24 cellular contexts compared by ENCODE assay signal in the genomic region with DNA sequence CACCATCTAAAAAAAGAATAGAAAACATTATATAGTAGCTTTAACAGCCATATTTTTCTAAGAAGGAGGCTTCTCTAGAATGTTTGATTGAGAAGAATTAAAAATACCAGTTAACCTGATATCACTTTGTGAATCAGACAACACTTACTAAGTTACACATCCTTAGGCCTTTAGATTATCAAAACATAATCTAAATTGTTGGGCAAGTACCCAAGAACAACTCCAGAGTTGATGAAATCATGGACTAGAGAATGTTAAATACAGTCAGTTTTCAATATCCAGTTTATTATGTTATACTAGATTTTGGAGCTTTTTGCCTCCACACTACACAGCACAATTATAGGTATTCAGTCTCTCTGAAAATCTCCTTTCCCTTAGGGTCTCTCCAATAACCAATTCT. TPM values are rescaled to one million over a fixed set of nuclear protein-coding genes. Genes with fewer than 3 reads are reported as not detected.
"Had no signal": no experiment of that assay in that cellular context is flagged by ENCODE, and none has a peak within 500 bp of the region (broad histone marks: within the 10 kb centered on the region; RNA-seq: fewer than 3 reads in every experiment).

No MANE protein-coding gene starts in this region.

- H3K27ac ChIP-seq: esophagus muscularis mucosa, gastroesophageal sphincter, heart left ventricle, left ventricle myocardium inferior, tibial nerve had no signal

- H3K27me3 Mint-ChIP-seq: activated CD4-positive, alpha-beta T cell treated with anti-CD3 and anti-CD28 coated beads, Interleukin-2, amount 10 ng/mL, durations not matched to agents 24 days and 14 days; activated T-cell treated with anti-CD3 and anti-CD28 coated beads, Interleukin-2, amount 50 U/mL, for 24 hours; naive B cell; progenitor cell of endocrine pancreas; stimulated activated naive CD8-positive, alpha-beta T cell treated with anti-CD3 and anti-CD28 coated beads, Interleukin-15, Interleukin-2, amounts not matched to agents 100 ng/mL and 50 ng/mL, for 24 hours had no signal

- H3K9me3 ChIP-seq: esophagus muscularis mucosa, gastroesophageal sphincter, heart left ventricle, left ventricle myocardium inferior, mucosa of descending colon, tibial nerve had no signal

- H3K4me3 ChIP-seq: esophagus muscularis mucosa, gastroesophageal sphincter, heart left ventricle, left ventricle myocardium inferior, mucosa of descending colon, tibial nerve had no signal

- H3K4me1 ChIP-seq: esophagus muscularis mucosa, gastroesophageal sphincter, heart left ventricle, left ventricle myocardium inferior, tibial nerve had no signal

- H3K4me3 Mint-ChIP-seq: activated CD4-positive, alpha-beta T cell treated with anti-CD3 and anti-CD28 coated beads, Interleukin-2, amount 10 ng/mL, durations not matched to agents 24 days and 14 days; activated CD8-positive, alpha-beta T cell treated with anti-CD3 and anti-CD28 coated beads, Interleukin-2, amount 10 ng/mL, durations not matched to agents 7 days and 5 days; activated naive CD4-positive, alpha-beta T cell treated with anti-CD3 and anti-CD28 coated beads for 36 hours; activated T-cell treated with anti-CD3 and anti-CD28 coated beads, Interleukin-2, amount 50 U/mL, for 24 hours; naive B cell; neural crest cell; stimulated activated naive CD8-positive, alpha-beta T cell treated with anti-CD3 and anti-CD28 coated beads, Interleukin-15, Interleukin-2, amounts not matched to agents 100 ng/mL and 50 ng/mL, for 24 hours had no signal

- H3K27ac Mint-ChIP-seq: activated CD4-positive, alpha-beta T cell treated with anti-CD3 and anti-CD28 coated beads, Interleukin-2, amount 10 ng/mL, durations not matched to agents 24 days and 14 days; activated CD8-positive, alpha-beta T cell treated with anti-CD3 and anti-CD28 coated beads, Interleukin-2, amount 10 ng/mL, durations not matched to agents 7 days and 5 days; activated naive CD4-positive, alpha-beta T cell treated with anti-CD3 and anti-CD28 coated beads for 36 hours; activated T-cell treated with anti-CD3 and anti-CD28 coated beads, Interleukin-2, amount 50 U/mL, for 24 hours; progenitor cell of endocrine pancreas; stimulated activated naive CD8-positive, alpha-beta T cell treated with anti-CD3 and anti-CD28 coated beads, Interleukin-15, Interleukin-2, amounts not matched to agents 100 ng/mL and 50 ng/mL, for 24 hours had no signal

- DNase-seq: activated CD4-positive, alpha-beta T cell treated with anti-CD3 and anti-CD28 coated beads, Interleukin-2, amount 10 ng/mL, durations not matched to agents 24 days and 14 days; activated CD8-positive, alpha-beta T cell treated with anti-CD3 and anti-CD28 coated beads, Interleukin-2, amount 10 ng/mL, durations not matched to agents 7 days and 5 days; activated naive CD4-positive, alpha-beta T cell treated with anti-CD3 and anti-CD28 coated beads for 36 hours; activated T-cell treated with anti-CD3 and anti-CD28 coated beads, Interleukin-2, amount 50 U/mL, for 24 hours; aorta; cerebellar nuclear complex; effector CD8-positive, alpha-beta T cell; heart left ventricle; left ventricle myocardium inferior; mucosa of descending colon; naive B cell; stimulated activated CD4-positive, alpha-beta T cell treated with anti-CD3 and anti-CD28 coated beads, Interleukin-2, amount 100 ng/mL, for 48 hours; T1000 had no signal

- H3K4me1 Mint-ChIP-seq: activated CD4-positive, alpha-beta T cell treated with anti-CD3 and anti-CD28 coated beads, Interleukin-2, amount 10 ng/mL, durations not matched to agents 24 days and 14 days; naive B cell; neural crest cell had no signal

- ATAC-seq: activated CD8-positive, alpha-beta T cell treated with anti-CD3 and anti-CD28 coated beads, Interleukin-2, amount 10 ng/mL, durations not matched to agents 7 days and 5 days; gastroesophageal sphincter; heart left ventricle; mucosa of descending colon had no signal

- H3K36me3 Mint-ChIP-seq: naive B cell had no signal

- H3K9me3 Mint-ChIP-seq: activated CD4-positive, alpha-beta T cell treated with anti-CD3 and anti-CD28 coated beads, Interleukin-2, amount 10 ng/mL, durations not matched to agents 24 days and 14 days; activated naive CD4-positive, alpha-beta T cell treated with anti-CD3 and anti-CD28 coated beads for 36 hours; activated T-cell treated with anti-CD3 and anti-CD28 coated beads, Interleukin-2, amount 50 U/mL, for 24 hours; neural crest cell; stimulated activated naive CD8-positive, alpha-beta T cell treated with anti-CD3 and anti-CD28 coated beads, Interleukin-15, Interleukin-2, amounts not matched to agents 100 ng/mL and 50 ng/mL, for 24 hours had no signal

RNA-seq across cellular contexts. Expression of a gene that starts 39.6 kb away (rescaled TPM):
- total RNA-seq: activated CD4-positive, alpha-beta T cell treated with anti-CD3 and anti-CD28 coated beads, Interleukin-2, amount 10 ng/mL, durations not matched to agents 24 days and 14 days; activated CD8-positive, alpha-beta T cell treated with anti-CD3 and anti-CD28 coated beads, Interleukin-2, amount 10 ng/mL, durations not matched to agents 7 days and 5 days; activated naive CD4-positive, alpha-beta T cell treated with anti-CD3 and anti-CD28 coated beads for 36 hours; aorta; bronchial epithelial cell; esophagus muscularis mucosa; gastroesophageal sphincter; heart left ventricle; kidney epithelial cell; left ventricle myocardium inferior; mucosa of descending colon; neural crest cell; omental fat pad; progenitor cell of endocrine pancreas; skeletal muscle tissue; T-helper 1 cell treated with Interleukin-12 subunit alpha and Interleukin-12 subunit beta and Interleukin-4 antibody, amounts not matched to agents 30 ng/mL and 1 ng/mL, for 36 hours; tibial nerve had no signal
